ENCODE assay signal across 28 cellular contexts in the genomic region with DNA sequence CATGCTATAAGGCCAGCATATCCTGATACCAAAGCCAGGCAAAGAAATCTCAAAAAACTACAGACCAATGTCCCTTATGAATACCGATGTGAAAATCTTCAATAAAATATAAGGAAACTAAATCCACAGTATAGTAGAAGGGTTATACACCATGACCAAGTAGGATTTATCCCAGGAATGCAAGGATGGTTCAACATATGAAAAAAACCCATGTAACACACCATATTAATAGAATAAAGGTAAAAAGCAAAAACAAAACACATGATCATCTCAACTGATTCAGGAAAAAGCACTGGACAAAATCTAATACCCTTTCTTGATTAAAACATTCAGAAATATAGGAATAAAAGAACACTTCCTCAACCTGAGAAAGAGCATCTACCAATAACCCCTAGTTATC.
"Had no signal": no experiment of that assay in that cellular context is flagged by ENCODE, and none has a peak within 500 bp of the region (broad histone marks: within the 10 kb centered on the region; RNA-seq: fewer than 3 reads in every experiment).

No MANE protein-coding gene starts in this region.

- DNase-seq: natural killer cell; occipital lobe; ovary; posterior cingulate gyrus; psoas muscle; right cardiac atrium; right lobe of liver; sigmoid colon; small intestine; stimulated activated CD4-positive, alpha-beta T cell treated with anti-CD3 and anti-CD28 coated beads, Interleukin-15, amount 100 ng/mL, for 24 hours; stimulated activated CD4-positive, alpha-beta T cell treated with anti-CD3 and anti-CD28 coated beads, Interleukin-2, amount 100 ng/mL, for 24 hours; stimulated activated CD4-positive, alpha-beta T cell treated with anti-CD3 and anti-CD28 coated beads, Interleukin-2, amount 100 ng/mL, for 48 hours; stimulated activated CD4-positive, alpha-beta T cell treated with anti-CD3 and anti-CD28 coated beads, Interleukin-4, amount 100 ng/mL, for 24 hours; stimulated activated naive B cell treated with anti-CD40 and anti-IgM and Interleukin-4, amounts not matched to agents 10 μg/mL and 1 μg/mL and 100 μg/mL, for 72 hours; stimulated activated naive CD4-positive, alpha-beta T cell treated with Interleukin-2 at 50 U/mL for 16 hours; stomach; thyroid gland; transverse colon; upper lobe of right lung; uterus had no signal

- H2AFZ ChIP-seq: neural progenitor cell, parathyroid adenoma had no signal

- H3K9ac ChIP-seq: neural progenitor cell, parathyroid adenoma had no signal

- H3K27ac Mint-ChIP-seq: natural killer cell; nephron; neural progenitor cell; progenitor cell of endocrine pancreas; stimulated activated effector memory CD8-positive, alpha-beta T cell treated with anti-CD3 and anti-CD28 coated beads, Interleukin-12 subunit alpha, Interleukin-12 subunit beta, amount 100 ng/mL, for 72 hours; stimulated activated naive B cell treated with anti-CD40 and anti-IgM and Interleukin-4, amounts not matched to agents 10 μg/mL and 1 μg/mL and 100 μg/mL, for 72 hours; stimulated activated naive CD8-positive, alpha-beta T cell treated with anti-CD3 and anti-CD28 coated beads, Interleukin-15, Interleukin-2, amounts not matched to agents 100 ng/mL and 50 ng/mL, for 24 hours; type B pancreatic cell had no signal

- FAIRE-seq: small intestine had no signal

- H3K4me2 ChIP-seq: neural progenitor cell had no signal

- ATAC-seq: natural killer cell; psoas muscle; right cardiac atrium; right lobe of liver; stimulated activated effector memory CD8-positive, alpha-beta T cell treated with anti-CD3 and anti-CD28 coated beads, Interleukin-12 subunit alpha, Interleukin-12 subunit beta, amount 100 ng/mL, for 72 hours; stimulated activated naive B cell treated with anti-CD40 and anti-IgM and Interleukin-4, amounts not matched to agents 10 μg/mL and 1 μg/mL and 100 μg/mL, for 72 hours; upper lobe of right lung had no signal

- H3K4me3 Mint-ChIP-seq: natural killer cell; nephron; neural progenitor cell; stimulated activated effector memory CD8-positive, alpha-beta T cell treated with anti-CD3 and anti-CD28 coated beads, Interleukin-12 subunit alpha, Interleukin-12 subunit beta, amount 100 ng/mL, for 72 hours; stimulated activated naive B cell treated with anti-CD40 and anti-IgM and Interleukin-4, amounts not matched to agents 10 μg/mL and 1 μg/mL and 100 μg/mL, for 72 hours; stimulated activated naive CD8-positive, alpha-beta T cell treated with anti-CD3 and anti-CD28 coated beads, Interleukin-15, Interleukin-2, amounts not matched to agents 100 ng/mL and 50 ng/mL, for 24 hours; type B pancreatic cell had no signal

- H3K27me3 Mint-ChIP-seq: progenitor cell of endocrine pancreas; stimulated activated naive B cell treated with anti-CD40 and anti-IgM and Interleukin-4, amounts not matched to agents 10 μg/mL and 1 μg/mL and 100 μg/mL, for 72 hours; stimulated activated naive CD8-positive, alpha-beta T cell treated with anti-CD3 and anti-CD28 coated beads, Interleukin-15, Interleukin-2, amounts not matched to agents 100 ng/mL and 50 ng/mL, for 24 hours; type B pancreatic cell had no signal

- H3K27ac ChIP-seq: neural progenitor cell, ovary, parathyroid adenoma, psoas muscle, right lobe of liver, sigmoid colon, stomach, thoracic aorta, thyroid gland, transverse colon, upper lobe of right lung, uterus had no signal

- H3K4me3 ChIP-seq: neural progenitor cell, ovary, psoas muscle, right lobe of liver, sigmoid colon, stomach, thoracic aorta, thyroid gland, transverse colon, upper lobe of right lung, uterus had no signal

- H3K9me3 ChIP-seq: thyroid gland had no signal

- H3K36me3 ChIP-seq: neural progenitor cell, ovary, right lobe of liver, sigmoid colon, thoracic aorta, thyroid gland, transverse colon, upper lobe of right lung, uterus had no signal

- H3K27me3 ChIP-seq: neural progenitor cell, ovary, right lobe of liver, sigmoid colon, stomach, thyroid gland, transverse colon, upper lobe of right lung, uterus had no signal
